Comparison of ENCODE assay signal across 24 cellular contexts in genomic region chr2:83900859-83901258, GRCh38.
DNase-seq lines count a peak whose midpoint lies in the region; ATAC-seq and TF ChIP-seq lines count a peak whose summit lies in the region.
"Had no signal": no experiment of that assay in that cellular context is flagged by ENCODE, and none has a peak within 500 bp of the region (broad histone marks: within the 10 kb centered on the region; RNA-seq: fewer than 3 reads in every experiment).

No MANE protein-coding gene starts in this region.

- H3K27ac ChIP-seq in hepatocyte, result no peak overlapping the region
- H3K27ac ChIP-seq in naive thymus-derived CD4-positive, alpha-beta T cell (ENCODE audit: low read depth, low read length), result no peak overlapping the region
- H3K27ac ChIP-seq: A549, KMS-11, prostate gland, spleen, upper lobe of left lung, WERI-Rb-1 had no signal

- no peaks in the 10 kb centered on the region for H3K9me2 ChIP-seq in hepatocyte (replicated peaks; ENCODE audit: insufficient read depth)

- no peaks in the 10 kb centered on the region for H3K36me3 Mint-ChIP-seq in naive thymus-derived CD4-positive, alpha-beta T cell
- H3K36me3 Mint-ChIP-seq in naive thymus-derived CD8-positive, alpha-beta T cell, result no peaks in the 10 kb centered on the region

- peaks cover 0 to 3% (median 0%) of the 10 kb centered on the region in 11 donors for H3K9me3 Mint-ChIP-seq in naive thymus-derived CD4-positive, alpha-beta T cell
- H3K9me3 Mint-ChIP-seq in naive thymus-derived CD8-positive, alpha-beta T cell, result peaks cover 0 to 4% (median 0%) of the 10 kb centered on the region in 9 donors
- H3K9me3 Mint-ChIP-seq: neural crest cell; T-helper 1 cell treated with Interleukin-12 subunit alpha and Interleukin-12 subunit beta and Interleukin-4 antibody, amounts not matched to agents 30 μg/mL and 1 μg/mL, for 36 hours had no signal

- H3K27me3 Mint-ChIP-seq in naive thymus-derived CD4-positive, alpha-beta T cell, result peaks cover 0 to 9% (median 0%) of the 10 kb centered on the region in 5 donors
- H3K27me3 Mint-ChIP-seq in naive thymus-derived CD8-positive, alpha-beta T cell, result peaks cover 0 to 6% (median 0%) of the 10 kb centered on the region in 5 donors

- no peak for TF ChIP-seq CTCF in hepatocyte (IDR thresholded peaks at IDR 0.05; ENCODE audit: poor library complexity)

- no peak for ATAC-seq in naive thymus-derived CD4-positive, alpha-beta T cell
- no peak for ATAC-seq in naive thymus-derived CD8-positive, alpha-beta T cell
- no peak for ATAC-seq in SK-N-SH treated with all-trans-retinoic acid at 6 μM for 48 hours

- intact Hi-C loops in naive thymus-derived CD4-positive, alpha-beta T cell (cut with micrococcal nuclease), result no loop called here

- no peaks in the 10 kb centered on the region for H3K27me3 ChIP-seq in hepatocyte
- no peaks in the 10 kb centered on the region for H3K27me3 ChIP-seq in naive thymus-derived CD4-positive, alpha-beta T cell (ENCODE audit: control insufficient read depth in 2 of 2, insufficient read depth in 2 of 2, low read length in 2 of 2)
- H3K27me3 ChIP-seq: spleen, upper lobe of left lung had no signal

- POLR2A ChIA-PET in naive thymus-derived CD4-positive, alpha-beta T cell (lab: Charles Lee), result no interaction called here
- POLR2A ChIA-PET in naive thymus-derived CD8-positive, alpha-beta T cell (lab: Charles Lee), result no interaction called here

- no peak overlapping the region for H3K4me3 Mint-ChIP-seq in naive thymus-derived CD4-positive, alpha-beta T cell
- H3K4me3 Mint-ChIP-seq in naive thymus-derived CD8-positive, alpha-beta T cell, result no peak overlapping the region
- H3K4me3 Mint-ChIP-seq: neural crest cell; T-helper 1 cell treated with Interleukin-12 subunit alpha and Interleukin-12 subunit beta and Interleukin-4 antibody, amounts not matched to agents 30 μg/mL and 1 μg/mL, for 36 hours had no signal

- no peaks in the 10 kb centered on the region for H3K36me3 ChIP-seq in hepatocyte (replicated peaks; ENCODE audit: insufficient read depth, low read depth)
- no peaks in the 10 kb centered on the region for H3K36me3 ChIP-seq in naive thymus-derived CD4-positive, alpha-beta T cell (ENCODE audit: control insufficient read depth in 2 of 3, insufficient read depth in 3 of 3, low read length in 3 of 3)
- H3K36me3 ChIP-seq: prostate gland, spleen, upper lobe of left lung, WERI-Rb-1 had no signal

- H3K27ac Mint-ChIP-seq in naive thymus-derived CD4-positive, alpha-beta T cell, result no peak overlapping the region
- no peak overlapping the region for H3K27ac Mint-ChIP-seq in naive thymus-derived CD8-positive, alpha-beta T cell
- H3K27ac Mint-ChIP-seq: T-helper 1 cell treated with Interleukin-12 subunit alpha and Interleukin-12 subunit beta and Interleukin-4 antibody, amounts not matched to agents 30 μg/mL and 1 μg/mL, for 36 hours had no signal

- H3K4me2 ChIP-seq in hepatocyte, result no peak overlapping the region
- H3K4me2 ChIP-seq: A549, KMS-11 had no signal

- H3K9me3 ChIP-seq in hepatocyte (ENCODE audit: low read depth), result no peaks in the 10 kb centered on the region
- H3K9me3 ChIP-seq in naive thymus-derived CD4-positive, alpha-beta T cell (ENCODE audit: control insufficient read depth in 2 of 3, low read length in 3 of 3), result no peaks in the 10 kb centered on the region
- H3K9me3 ChIP-seq: A549, prostate gland, spleen, upper lobe of left lung had no signal

- in situ Hi-C loops in ACHN (cut with HindIII; ENCODE audit: low pct_ligation_motif_present, low pct_unique_long_range_greater_than_20kb, low sequenced_read_pairs), result no loop called here

- H3K4me1 ChIP-seq in hepatocyte (ENCODE audit: insufficient read depth), result no peaks in the 10 kb centered on the region
- no peaks in the 10 kb centered on the region for H3K4me1 ChIP-seq in naive thymus-derived CD4-positive, alpha-beta T cell (ENCODE audit: control insufficient read depth in 2 of 2, insufficient read depth in 2 of 2, low read length in 2 of 2)
- H3K4me1 ChIP-seq: A549, prostate gland, spleen, upper lobe of left lung had no signal

- DNase-seq in ACHN (peak; percentile 12), HT1080 (ENCODE audit: low read depth) (peak; percentile 24), T1000 (lab: John Stamatoyannopoulos, UW) (peak; percentile 8), hepatocyte (ENCODE audit: low spot score) (peak; percentile 6), NCI-H2029 (lab: John Stamatoyannopoulos, UW) (no peak)
- DNase-seq in naive thymus-derived CD4-positive, alpha-beta T cell, result no peak
- DNase-seq in naive thymus-derived CD8-positive, alpha-beta T cell, result no peak
- DNase-seq: activated CD4-positive, alpha-beta T cell treated with anti-CD3 and anti-CD28 coated beads, Interleukin-2, amount 50 U/mL, for 48 hours; activated T-cell treated with anti-CD3 and anti-CD28 coated beads for 4 hours; C1 segment of cervical spinal cord; DMS79; hypothalamus; NCI-H1105; NCI-H510A treated with DMSO at 0.1 percent for 48 hours; Right ventricle myocardium superior; spleen; upper lobe of left lung; WERI-Rb-1 had no signal

- CTCF ChIA-PET in naive thymus-derived CD4-positive, alpha-beta T cell (lab: Charles Lee), result no interaction called here

- no peaks in the 10 kb centered on the region for H4K20me1 ChIP-seq in hepatocyte (ENCODE audit: insufficient read depth, poor library complexity, severe bottlenecking)

- no peak overlapping the region for H3K4me3 ChIP-seq in hepatocyte
- H3K4me3 ChIP-seq in naive thymus-derived CD4-positive, alpha-beta T cell (ENCODE audit: low read length), result no peak overlapping the region
- H3K4me3 ChIP-seq: A549, prostate gland, spleen, upper lobe of left lung had no signal

- no peaks in the 10 kb centered on the region for H3K79me2 ChIP-seq in hepatocyte

- H3K4me1 Mint-ChIP-seq in naive thymus-derived CD4-positive, alpha-beta T cell, result no peaks in the 10 kb centered on the region
- H3K4me1 Mint-ChIP-seq in naive thymus-derived CD8-positive, alpha-beta T cell, result no peaks in the 10 kb centered on the region

- H2AFZ ChIP-seq in hepatocyte, result no peak overlapping the region

- WGBS in hepatocyte (ENCODE audit: low lambda C conversion rate, missing lambda C conversion rate), result 88% methylated on average over 1 of the region's 1 CpG

TF ChIP-seq in SK-N-SH treated with all-trans-retinoic acid at 6 μM for 48 hours, 23 proteins besides CTCF, POLR2A, EP300 and RAD21 (continues in another document):
- TF ChIP-seq OSR1 (CRISPR knock-in tag; IDR thresholded peaks at IDR 0.05), result no peak
- no peak for TF ChIP-seq ESRRG (CRISPR knock-in tag; IDR thresholded peaks at IDR 0.05)
- TF ChIP-seq GLIS3 (CRISPR knock-in tag; IDR thresholded peaks at IDR 0.05), result no peak
- no peak for TF ChIP-seq TSHZ2 (CRISPR knock-in tag; IDR thresholded peaks at IDR 0.05)
- TF ChIP-seq ZFP3 (CRISPR knock-in tag; IDR thresholded peaks at IDR 0.05), result no peak
- no peak for TF ChIP-seq ZNF70 (CRISPR knock-in tag; IDR thresholded peaks at IDR 0.05)
- TF ChIP-seq RARB (CRISPR knock-in tag; IDR thresholded peaks at IDR 0.05), result no peak
- TF ChIP-seq PPARA (CRISPR knock-in tag; IDR thresholded peaks at IDR 0.05; ENCODE audit: borderline replicate concordance), result no peak
- TF ChIP-seq CREB5 (CRISPR knock-in tag; IDR thresholded peaks at IDR 0.05; ENCODE audit: low read depth), result no peak
- no peak for TF ChIP-seq ZNF8 (CRISPR knock-in tag; IDR thresholded peaks at IDR 0.05)
- TF ChIP-seq BACH2 (CRISPR knock-in tag; IDR thresholded peaks at IDR 0.05; ENCODE audit: borderline replicate concordance), result no peak
- no peak for TF ChIP-seq TOX (CRISPR knock-in tag; IDR thresholded peaks at IDR 0.05; ENCODE audit: borderline replicate concordance)
- no peak for TF ChIP-seq ARNTL (CRISPR knock-in tag; IDR thresholded peaks at IDR 0.05; ENCODE audit: borderline replicate concordance, low read depth)

Comparison
In these comparisons a context has a peak if more than half of its experiments do, and no peak if none do; other contexts are left out.
1. DNase-seq: peak in ACHN (single experiment), HT1080 (single experiment), T1000 (single experiment) and hepatocyte (single experiment); none in naive thymus-derived CD4-positive, alpha-beta T cell (0 of 9), naive thymus-derived CD8-positive, alpha-beta T cell (0 of 10) and NCI-H2029 (single experiment).